Comparison of ENCODE assay signal across 22 cellular contexts in the genomic region with DNA sequence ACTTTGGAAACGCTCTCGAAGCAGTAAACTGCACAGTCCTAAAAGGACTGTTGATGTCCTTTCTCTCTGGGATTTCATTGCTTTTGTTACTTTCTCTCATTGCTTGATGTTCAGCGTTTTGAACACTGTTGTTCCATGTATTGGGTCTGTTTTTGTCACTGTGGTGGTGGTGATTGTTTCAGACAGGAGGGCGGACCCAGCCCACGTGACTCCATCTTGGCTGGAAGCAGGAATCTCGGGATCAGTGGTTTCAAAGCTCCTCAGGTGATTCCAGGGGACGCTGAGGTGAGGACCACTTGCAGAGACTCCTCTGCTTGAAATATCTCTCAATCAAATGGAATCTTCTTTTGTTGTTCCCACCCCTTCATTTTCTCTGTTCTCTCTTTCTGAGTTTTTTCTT. TPM values are rescaled to one million over a fixed set of nuclear protein-coding genes. Genes with fewer than 3 reads are reported as not detected.
DNase-seq lines count a peak whose midpoint lies in the region; ATAC-seq, FAIRE-seq and TF ChIP-seq lines count a peak whose summit lies in the region.
"Had no signal": no experiment of that assay in that cellular context is flagged by ENCODE, and none has a peak within 500 bp of the region (broad histone marks: within the 10 kb centered on the region; RNA-seq: fewer than 3 reads in every experiment).

No MANE protein-coding gene starts in this region.

- H3F3A ChIP-seq in OCI-LY1 (ENCODE audit: insufficient read depth, low read length) (peaks cover 7% of the 10 kb centered on the region; the same call in 1 of the 2 replicates), MM.1S (ENCODE audit: insufficient read depth, low read length) (peaks cover 23% of the 10 kb centered on the region)

- H3K27me3 ChIP-seq in HepG2 (ENCODE audit: control insufficient read depth in 1 of 2, insufficient read depth in 2 of 2, low read length in 2 of 2) (peaks cover 0 to 5% of the 10 kb centered on the region in 2 experiments; a peak in 2 of 5 replicates), right lobe of liver (no peaks in the 10 kb centered on the region), OCI-LY1 (ENCODE audit: insufficient read depth, low read length) (no peaks in the 10 kb centered on the region), MM.1S (replicated peaks; ENCODE audit: insufficient read depth, low read length) (no peaks in the 10 kb centered on the region)
- H3K27me3 ChIP-seq: BE2C had no signal

- H3K9me3 Mint-ChIP-seq in nephron progenitor cell, result no peaks in the 10 kb centered on the region
- H3K9me3 Mint-ChIP-seq: CD8-positive, alpha-beta T cell had no signal

- no TSS peak for BruUV-seq in HepG2 (replicated peaks; lab: Mats Ljungman, UMichigan)

- TF ChIP-seq RAD21 in HepG2 (CRISPR knock-in tag; IDR thresholded peaks at IDR 0.05), result no peak

- no peaks in the 10 kb centered on the region for H3K79me2 ChIP-seq in HepG2 (ENCODE audit: insufficient read depth, low read length)
- H3K79me2 ChIP-seq in OCI-LY1 (ENCODE audit: insufficient read depth, low read length), result no peaks in the 10 kb centered on the region
- no peaks in the 10 kb centered on the region for H3K79me2 ChIP-seq in MM.1S (ENCODE audit: low read length)

- DNase-seq in HepG2 (ENCODE audit: low spot score) (no peak), right lobe of liver (no peak), nephron progenitor cell (no peak), MM.1S (no peak), NCI-H748 (lab: John Stamatoyannopoulos, UW; ENCODE audit: unreplicated experiment) (no peak), DMS79 (lab: John Stamatoyannopoulos, UW) (no peak), foreskin fibroblast (no peak)
- DNase-seq: BE2C; CD8-positive, alpha-beta T cell; Karpas-422; NCI-H1105; NCI-H1694 treated with DMSO at 0.1 percent for 48 hours; NCI-H2107; NCI-H510A; NCI-H774; OCI-M1; SHP77; SK-N-SH had no signal

- no peak for TF ChIP-seq POLR2A in HepG2 (IDR thresholded peaks at IDR 0.05; ENCODE audit: insufficient read depth in 1 of 2, low read depth in 2 of 2, low read length in 2 of 2)
- no peak for TF ChIP-seq POLR2A in right lobe of liver (IDR thresholded peaks at IDR 0.05)

- no peak for FAIRE-seq in HepG2 (lab: Jason Lieb, UNC)
- FAIRE-seq: A204.1 had no signal

- H3K9ac ChIP-seq in HepG2 (ENCODE audit: insufficient read depth, low read depth, low read length) (no peak overlapping the region), OCI-LY1 (ENCODE audit: low read length) (no peak overlapping the region), MM.1S (ENCODE audit: low read length) (no peak overlapping the region)
- H3K9ac ChIP-seq: SK-N-SH had no signal

- H3K4me2 ChIP-seq in HepG2 (ENCODE audit: low read depth, low read length) (0 out of 2 replicates have a peak overlapping the region, but pooled peaks have one; percentile 3), OCI-LY1 (ENCODE audit: low read length) (no peak overlapping the region), MM.1S (ENCODE audit: low read depth, low read length) (no peak overlapping the region)
- H3K4me2 ChIP-seq: SK-N-SH had no signal

- ATAC-seq in HepG2 (no peak), right lobe of liver (no peak)
- ATAC-seq: CD8-positive, alpha-beta T cell had no signal

- H3K27ac ChIP-seq in HepG2 (ENCODE audit: extremely low read length, insufficient read depth, low read length) (no peak overlapping the region), right lobe of liver (no peak overlapping the region), OCI-LY1 (ENCODE audit: low read depth, low read length, poor library complexity, severe bottlenecking) (peak overlapping the region; percentile 35), MM.1S (ENCODE audit: low read length) (no peak overlapping the region)

- no peak overlapping the region for H3K4me3 Mint-ChIP-seq in nephron progenitor cell
- H3K4me3 Mint-ChIP-seq: CD8-positive, alpha-beta T cell had no signal

- H3K9me3 ChIP-seq in HepG2 (ENCODE audit: low read length) (no peaks in the 10 kb centered on the region), right lobe of liver (no peaks in the 10 kb centered on the region), OCI-LY1 (ENCODE audit: low read length) (no peaks in the 10 kb centered on the region), MM.1S (replicated peaks; ENCODE audit: insufficient read depth, low read length) (no peaks in the 10 kb centered on the region)
- H3K9me3 ChIP-seq: BE2C, HAP-1, SK-N-SH had no signal

- CTCF ChIA-PET in HepG2 (lab: Yijun Ruan, JAX; ENCODE audit: low intra/inter-chr PET ratio, low total read pairs), result no interaction called here

- in situ Hi-C loops in HepG2 (cut with HindIII; ENCODE audit: extremely low pct_ligation_motif_present, low pct_unique_long_range_greater_than_20kb), result no loop called here

- intact Hi-C loops in HepG2 (cut with micrococcal nuclease; ENCODE audit: unreplicated experiment), result no loop called here
- intact Hi-C loops in right lobe of liver (cut with DNase I), result no loop called here

- H2AFZ ChIP-seq in HepG2 (ENCODE audit: low read length) (no peak overlapping the region), OCI-LY1 (ENCODE audit: low read length) (no peak overlapping the region), MM.1S (ENCODE audit: low read length) (no peak overlapping the region)

- H3K27ac Mint-ChIP-seq in nephron progenitor cell, result peak overlapping the region; percentile 74
- H3K27ac Mint-ChIP-seq: CD8-positive, alpha-beta T cell had no signal

- peaks cover 2% of the 10 kb centered on the region for H3K27me3 Mint-ChIP-seq in nephron progenitor cell (ENCODE audit: low read depth, poor library complexity)

- POLR2A ChIA-PET in HepG2 (lab: Yijun Ruan, JAX), result interaction anchor here (1.1 kb wide), 1 partner anchor 88 kb away, joined by 6 read pairs; a partner anchor contains a TSS

- no peaks in the 10 kb centered on the region for H3K36me3 Mint-ChIP-seq in nephron progenitor cell (ENCODE audit: low read depth)
- H3K36me3 Mint-ChIP-seq: CD8-positive, alpha-beta T cell had no signal

- 68% methylated on average over 7 of the region's 7 CpGs for WGBS in HepG2 (ENCODE audit: low lambda C conversion rate)
- WGBS in right lobe of liver (ENCODE audit: insufficient coverage, low coverage, low lambda C conversion rate, missing lambda C conversion rate), result 83% methylated on average over 6 of the region's 7 CpGs

- H3K9me2 ChIP-seq in OCI-LY1 (ENCODE audit: low read depth, low read length) (no peaks in the 10 kb centered on the region), MM.1S (replicated peaks; ENCODE audit: insufficient read depth, low read length) (no peaks in the 10 kb centered on the region)
- H3K9me2 ChIP-seq: SK-N-SH had no signal

- peaks cover 27% of the 10 kb centered on the region for H3K4me1 Mint-ChIP-seq in nephron progenitor cell

- TF ChIP-seq EP300 in HepG2 (IDR thresholded peaks at IDR 0.05; ENCODE audit: low read depth in 2 of 2, low read length in 2 of 2), result no peak
- no peak for TF ChIP-seq EP300 in HepG2 (CRISPR knock-in tag; IDR thresholded peaks at IDR 0.05; ENCODE audit: borderline replicate concordance)

- no peak overlapping the region for H3K4me3 ChIP-seq in HepG2 (replicated peaks in 1 of 3; ENCODE audit: insufficient read depth in 1 of 3, low read depth in 2 of 3, low read length in 3 of 3)
- no peak overlapping the region for H3K4me3 ChIP-seq in right lobe of liver
- no peak overlapping the region for H3K4me3 ChIP-seq in OCI-LY1 (ENCODE audit: low read depth, low read length, poor library complexity, severe bottlenecking)
- no peak overlapping the region for H3K4me3 ChIP-seq in MM.1S (ENCODE audit: low read length)
- H3K4me3 ChIP-seq in foreskin fibroblast (ENCODE audit: low read depth in 1 of 2, low read length in 2 of 2), result no peak overlapping the region
- H3K4me3 ChIP-seq: HAP-1 had no signal

- TF ChIP-seq CTCF in HepG2 (CRISPR knock-in tag; IDR thresholded peaks at IDR 0.05) (no peak), right lobe of liver (IDR thresholded peaks at IDR 0.05) (no peak), OCI-LY1 (IDR thresholded peaks at IDR 0.05; ENCODE audit: low read length) (no peak), nephron progenitor cell (IDR thresholded peaks at IDR 0.05) (no peak), MM.1S (IDR thresholded peaks at IDR 0.05; ENCODE audit: low read length) (no peak), foreskin fibroblast (IDR thresholded peaks at IDR 0.05; ENCODE audit: low read depth, low read length) (no peak)

- H3K36me3 ChIP-seq in HepG2 (replicated peaks in 1 of 2; ENCODE audit: control insufficient read depth in 1 of 2, insufficient read depth in 2 of 2, low read length in 2 of 2) (no peaks in the 10 kb centered on the region), right lobe of liver (no peaks in the 10 kb centered on the region), OCI-LY1 (ENCODE audit: insufficient read depth, low read length) (no peaks in the 10 kb centered on the region), MM.1S (replicated peaks; ENCODE audit: insufficient read depth, low read length) (no peaks in the 10 kb centered on the region)
- H3K36me3 ChIP-seq: BE2C, HAP-1 had no signal

- H4K20me1 ChIP-seq in HepG2 (ENCODE audit: insufficient read depth, low read length), result no peaks in the 10 kb centered on the region
- no peaks in the 10 kb centered on the region for H4K20me1 ChIP-seq in OCI-LY1 (ENCODE audit: insufficient read depth, low read length)
- H4K20me1 ChIP-seq in MM.1S (ENCODE audit: insufficient read depth, low read length), result no peaks in the 10 kb centered on the region

- H3K4me1 ChIP-seq in HepG2 (ENCODE audit: insufficient read depth, low read length), result peaks cover 29% of the 10 kb centered on the region
- no peaks in the 10 kb centered on the region for H3K4me1 ChIP-seq in right lobe of liver
- peaks cover 28% of the 10 kb centered on the region for H3K4me1 ChIP-seq in OCI-LY1 (ENCODE audit: insufficient read depth, low read length, severe bottlenecking)
- peaks cover 6% of the 10 kb centered on the region for H3K4me1 ChIP-seq in MM.1S (ENCODE audit: low read length)
- H3K4me1 ChIP-seq: BE2C had no signal

RNA-seq across cellular contexts. Expression of a gene that starts 18.3 kb away (rescaled TPM):
- total RNA-seq in HepG2 (2016; rRNA removed; fragmentation: Illumina TruSeq; extraction: Trizol) (not detected in 2 replicates), right lobe of liver (1 to 10 TPM in 1 of 6 experiments, under 1 TPM in 5; 0.40 to 1.2 (median 0.66) TPM)
- total RNA-seq in HepG2 (2016; cell fraction: cytosol; rRNA removed; fragmentation: Illumina TruSeq; extraction: Trizol; ENCODE audit: low read depth), result not detected in 2 replicates
- total RNA-seq in HepG2 (2016; cell fraction: insoluble cytoplasmic fraction; rRNA removed; fragmentation: Illumina TruSeq; extraction: Trizol), result not detected in 2 replicates
- not detected in 2 replicates for total RNA-seq in HepG2 (2016; cell fraction: membrane; rRNA removed; fragmentation: Illumina TruSeq; extraction: Trizol)
- not detected in 2 replicates for total RNA-seq in HepG2 (2016; cell fraction: nucleus; rRNA removed; fragmentation: Illumina TruSeq; extraction: Trizol)
- not detected in 2 replicates for polyA plus RNA-seq in HepG2 (2011; rRNA removed)
- not detected in 2 replicates for polyA plus RNA-seq in HepG2 (2011; cell fraction: cytosol; rRNA removed)
- not detected in 2 replicates for polyA plus RNA-seq in HepG2 (2011; cell fraction: nucleus; rRNA removed)
- not detected in 2 replicates for polyA plus RNA-seq in HepG2 (2012)
- not detected in 2 replicates for polyA plus RNA-seq in HepG2 (2016; cell fraction: cytosol; fragmentation: Illumina TruSeq; extraction: Trizol; ENCODE audit: low read depth)
- not detected in 2 replicates for polyA plus RNA-seq in HepG2 (2016; cell fraction: insoluble cytoplasmic fraction; fragmentation: Illumina TruSeq; extraction: Trizol; ENCODE audit: low read depth)
- not detected in 2 replicates for polyA plus RNA-seq in HepG2 (2016; cell fraction: membrane; fragmentation: Illumina TruSeq; extraction: Trizol; ENCODE audit: low read depth)
- polyA plus RNA-seq in HepG2 (2016; cell fraction: nucleus; fragmentation: Illumina TruSeq; extraction: Trizol; ENCODE audit: insufficient read depth, low read depth), result not detected in 2 replicates
- not detected in 2 replicates for polyA minus RNA-seq in HepG2 (2011; rRNA and poly(A)+ RNA removed; ENCODE audit: low replicate concordance)
- polyA minus RNA-seq in HepG2 (2011; cell fraction: cytosol; rRNA and poly(A)+ RNA removed), result not detected in 2 replicates
- not detected in 2 replicates for polyA minus RNA-seq in HepG2 (2011; cell fraction: nucleus; rRNA and poly(A)+ RNA removed)
- total RNA-seq: RPMI7951 had no signal
- polyA plus RNA-seq: SK-N-SH had no signal

RNA-seq across cellular contexts. Expression of a gene that starts 48.5 kb away (rescaled TPM):
- total RNA-seq in HepG2 (2016; rRNA removed; fragmentation: Illumina TruSeq; extraction: Trizol) (218 and 244 TPM in 2 replicates), right lobe of liver (100 to 1,000 TPM in 5 of 6 experiments, 10 to 100 TPM in 1; 95.2 to 154 (median 128) TPM)
- total RNA-seq in HepG2 (2016; cell fraction: cytosol; rRNA removed; fragmentation: Illumina TruSeq; extraction: Trizol; ENCODE audit: low read depth), result 87.1 and 92.9 TPM in 2 replicates
- total RNA-seq in HepG2 (2016; cell fraction: insoluble cytoplasmic fraction; rRNA removed; fragmentation: Illumina TruSeq; extraction: Trizol), result 223 and 253 TPM in 2 replicates
- 152 and 159 TPM in 2 replicates for total RNA-seq in HepG2 (2016; cell fraction: membrane; rRNA removed; fragmentation: Illumina TruSeq; extraction: Trizol)
- 99.3 and 115 TPM in 2 replicates for total RNA-seq in HepG2 (2016; cell fraction: nucleus; rRNA removed; fragmentation: Illumina TruSeq; extraction: Trizol)
- 130 and 137 TPM in 2 replicates for polyA plus RNA-seq in HepG2 (2011; rRNA removed)
- polyA plus RNA-seq in HepG2 (2011; cell fraction: cytosol; rRNA removed), result 103 and 170 TPM in 2 replicates
- polyA plus RNA-seq in HepG2 (2011; cell fraction: nucleus; rRNA removed), result 80.0 and 88.2 TPM in 2 replicates
- polyA plus RNA-seq in HepG2 (2012), result 123 and 130 TPM in 2 replicates
- polyA plus RNA-seq in HepG2 (2016; cell fraction: cytosol; fragmentation: Illumina TruSeq; extraction: Trizol; ENCODE audit: low read depth), result 105 and 118 TPM in 2 replicates
- 245 and 255 TPM in 2 replicates for polyA plus RNA-seq in HepG2 (2016; cell fraction: insoluble cytoplasmic fraction; fragmentation: Illumina TruSeq; extraction: Trizol; ENCODE audit: low read depth)
- polyA plus RNA-seq in HepG2 (2016; cell fraction: membrane; fragmentation: Illumina TruSeq; extraction: Trizol; ENCODE audit: low read depth), result 133 and 135 TPM in 2 replicates
- polyA plus RNA-seq in HepG2 (2016; cell fraction: nucleus; fragmentation: Illumina TruSeq; extraction: Trizol; ENCODE audit: insufficient read depth, low read depth), result 215 and 218 TPM in 2 replicates
- 1.2 and 248 TPM in 2 replicates for polyA minus RNA-seq in HepG2 (2011; rRNA and poly(A)+ RNA removed; ENCODE audit: low replicate concordance)
- 160 and 171 TPM in 2 replicates for polyA minus RNA-seq in HepG2 (2011; cell fraction: cytosol; rRNA and poly(A)+ RNA removed)
- polyA minus RNA-seq in HepG2 (2011; cell fraction: nucleus; rRNA and poly(A)+ RNA removed), result 30.1 and 34.9 TPM in 2 replicates

RNA-seq across cellular contexts. Expression of a gene that starts 50.6 kb away (rescaled TPM):
- total RNA-seq in HepG2 (2016; rRNA removed; fragmentation: Illumina TruSeq; extraction: Trizol) (0.07 and 0.15 TPM in 2 replicates), right lobe of liver (1 to 10 TPM in 4 of 6 experiments, under 1 TPM in 2; 0.06 to 3.1 (median 1.1) TPM)
- 0.18 and 0.30 TPM in 2 replicates for total RNA-seq in HepG2 (2016; cell fraction: cytosol; rRNA removed; fragmentation: Illumina TruSeq; extraction: Trizol; ENCODE audit: low read depth)
- 0.09 TPM in 2 replicates for total RNA-seq in HepG2 (2016; cell fraction: insoluble cytoplasmic fraction; rRNA removed; fragmentation: Illumina TruSeq; extraction: Trizol)
- 0.17 and 0.22 TPM in 2 replicates for total RNA-seq in HepG2 (2016; cell fraction: membrane; rRNA removed; fragmentation: Illumina TruSeq; extraction: Trizol)
- not detected in 2 replicates for total RNA-seq in HepG2 (2016; cell fraction: nucleus; rRNA removed; fragmentation: Illumina TruSeq; extraction: Trizol)
- 0.01 and 0.04 TPM in 2 replicates for polyA plus RNA-seq in HepG2 (2011; rRNA removed)
- 0.01 TPM in 1 of 2 replicates, not detected in the other for polyA plus RNA-seq in HepG2 (2011; cell fraction: cytosol; rRNA removed)
- not detected in 2 replicates for polyA plus RNA-seq in HepG2 (2011; cell fraction: nucleus; rRNA removed)
- polyA plus RNA-seq in HepG2 (2012), result 0.11 TPM in 1 of 2 replicates, not detected in the other
- polyA plus RNA-seq in HepG2 (2016; cell fraction: cytosol; fragmentation: Illumina TruSeq; extraction: Trizol; ENCODE audit: low read depth), result 0.35 and 0.42 TPM in 2 replicates
- polyA plus RNA-seq in HepG2 (2016; cell fraction: insoluble cytoplasmic fraction; fragmentation: Illumina TruSeq; extraction: Trizol; ENCODE audit: low read depth), result 0.12 and 0.16 TPM in 2 replicates
- 0.26 and 0.42 TPM in 2 replicates for polyA plus RNA-seq in HepG2 (2016; cell fraction: membrane; fragmentation: Illumina TruSeq; extraction: Trizol; ENCODE audit: low read depth)
- 0.13 TPM in 1 of 2 replicates, not detected in the other for polyA plus RNA-seq in HepG2 (2016; cell fraction: nucleus; fragmentation: Illumina TruSeq; extraction: Trizol; ENCODE audit: insufficient read depth, low read depth)
- 0.05 TPM in 1 of 2 replicates, not detected in the other for polyA minus RNA-seq in HepG2 (2011; rRNA and poly(A)+ RNA removed; ENCODE audit: low replicate concordance)
- polyA minus RNA-seq in HepG2 (2011; cell fraction: cytosol; rRNA and poly(A)+ RNA removed), result not detected in 2 replicates
- not detected in 2 replicates for polyA minus RNA-seq in HepG2 (2011; cell fraction: nucleus; rRNA and poly(A)+ RNA removed)
- total RNA-seq: CD8-positive, alpha-beta T cell; RPMI7951 had no signal
- polyA plus RNA-seq: SK-N-SH had no signal
